In the genomic region with DNA sequence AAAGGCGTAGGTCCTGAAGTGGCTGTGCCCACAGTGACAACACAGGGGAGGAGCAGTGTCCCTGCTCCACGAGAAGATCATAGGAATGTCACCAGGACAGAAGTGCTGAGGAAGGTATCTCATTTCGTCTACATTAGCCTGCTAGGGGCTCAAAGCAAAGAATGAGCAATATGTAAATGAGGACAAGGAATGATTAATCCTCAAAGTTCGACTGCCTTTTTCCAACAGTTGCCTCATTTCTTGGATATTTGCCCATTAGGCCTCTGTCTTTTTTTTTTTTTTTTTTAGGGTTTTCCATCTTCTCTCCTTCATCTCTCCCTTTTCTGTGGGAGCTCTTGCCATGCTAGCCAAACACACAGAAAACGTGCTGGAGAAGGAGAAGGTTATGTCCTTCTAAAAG, we compare ENCODE assay signal across 12 cellular contexts.
DNase-seq lines count a peak whose midpoint lies in the region; ATAC-seq and TF ChIP-seq lines count a peak whose summit lies in the region.
"Had no signal": no experiment of that assay in that cellular context is flagged by ENCODE, and none has a peak within 500 bp of the region (broad histone marks: within the 10 kb centered on the region; RNA-seq: fewer than 3 reads in every experiment).

No MANE protein-coding gene starts in this region.

- no peak for TF ChIP-seq CTCF in fibroblast of pulmonary artery (IDR thresholded peaks at IDR 0.05; ENCODE audit: low read length, missing control alignments)
- no peak for TF ChIP-seq CTCF in osteoblast (IDR thresholded peaks at IDR 0.05; ENCODE audit: extremely low read depth, low read depth, low read length)
- TF ChIP-seq CTCF in PC-9 (conservative IDR thresholded peaks at IDR 0.05): no peak

- CTCF ChIA-PET in PC-9 (lab: Charles Lee): no interaction called here

- H3K9me2 ChIP-seq in PC-9 (ENCODE audit: insufficient read depth): no peaks in the 10 kb centered on the region

- H3K36me3 ChIP-seq in osteoblast (ENCODE audit: insufficient read depth, low read length): no peaks in the 10 kb centered on the region
- H3K36me3 ChIP-seq in PC-9 (ENCODE audit: low read depth): no peaks in the 10 kb centered on the region

- intact Hi-C loops in PC-9 (cut with micrococcal nuclease; ENCODE audit: unreplicated experiment): loop anchor here (10.0 kb wide), 1 partner anchor 59 kb away; no protein-coding TSS in a partner anchor

- POLR2A ChIA-PET in PC-9 (lab: Charles Lee; ENCODE audit: unreplicated experiment): no interaction called here

- H4K20me1 ChIP-seq in osteoblast (ENCODE audit: insufficient read depth, low read length): no peaks in the 10 kb centered on the region
- no peaks in the 10 kb centered on the region for H4K20me1 ChIP-seq in PC-9 (ENCODE audit: insufficient read depth)

- H2AFZ ChIP-seq in osteoblast (ENCODE audit: low read length): peak overlapping the region; percentile 7
- H2AFZ ChIP-seq in PC-9: no peak overlapping the region

- H3K4me3 ChIP-seq in fibroblast of pulmonary artery (replicated peaks; ENCODE audit: low read depth, low read length) (no peak overlapping the region), osteoblast (ENCODE audit: insufficient read depth, low read length) (no peak overlapping the region), PC-9 (no peak overlapping the region)

- peak; percentile 59 for ATAC-seq in SK-N-SH treated with all-trans-retinoic acid at 6 μM for 48 hours

- H3F3A ChIP-seq in PC-9 (ENCODE audit: insufficient read depth, low read depth): no peaks in the 10 kb centered on the region

- H3K4me2 ChIP-seq in osteoblast (ENCODE audit: insufficient read depth, low read length): peak overlapping the region; percentile 54
- no peak overlapping the region for H3K4me2 ChIP-seq in PC-9

- no TSS peak for BruUV-seq in PC-9 (replicated peaks; lab: Mats Ljungman, UMichigan)

- H3K79me2 ChIP-seq in osteoblast (ENCODE audit: insufficient read depth, low read length) (no peaks in the 10 kb centered on the region), PC-9 (ENCODE audit: low read depth) (no peaks in the 10 kb centered on the region)

- H3K27me3 ChIP-seq in osteoblast (ENCODE audit: insufficient read depth, low read length) (no peaks in the 10 kb centered on the region), PC-9 (ENCODE audit: insufficient read depth, low read depth) (peaks cover 15% of the 10 kb centered on the region; the same call in 1 of the 2 replicates)

- H3K27ac ChIP-seq in osteoblast (ENCODE audit: low read depth, low read length): peak overlapping the region; percentile 86
- no peak overlapping the region for H3K27ac ChIP-seq in PC-9

- H3K9me3 ChIP-seq in osteoblast (ENCODE audit: low read depth, low read length): no peaks in the 10 kb centered on the region
- no peaks in the 10 kb centered on the region for H3K9me3 ChIP-seq in PC-9 (ENCODE audit: insufficient read depth, low read depth)

- peak; percentile 39 for DNase-seq in Daoy (ENCODE audit: low read depth)
- DNase-seq in fibroblast of pulmonary artery (ENCODE audit: low read depth): peak; percentile 76
- DNase-seq in osteoblast (ENCODE audit: insufficient read length, low spot score, missing footprints): peak; percentile 65
- no peak for DNase-seq in PC-9
- no peak for DNase-seq in C1 segment of cervical spinal cord (lab: John Stamatoyannopoulos, UW)
- no peak for DNase-seq in GM19240 (ENCODE audit: insufficient read length, low spot score)
- DNase-seq in NCI-H2227 treated with DMSO at 0.1 percent for 48 hours (lab: John Stamatoyannopoulos, UW): no peak
- DNase-seq: activated CD8-positive, alpha-beta memory T cell treated with anti-CD3 and anti-CD28 coated beads, Interleukin-2, amount 50 U/mL, for 4 hours; anterior cingulate cortex; midbrain; small intestine had no signal

- H3K4me1 ChIP-seq in osteoblast (ENCODE audit: insufficient read depth, low read length) (peaks cover 50% of the 10 kb centered on the region), PC-9 (replicated peaks; ENCODE audit: insufficient read depth) (no peaks in the 10 kb centered on the region)

TF ChIP-seq in SK-N-SH treated with all-trans-retinoic acid at 6 μM for 48 hours, 23 proteins besides CTCF, POLR2A, EP300 and RAD21:
- TF ChIP-seq ZNF565 (CRISPR knock-in tag; conservative IDR thresholded peaks at IDR 0.05; ENCODE audit: low read depth) (no peak), CSDC2 (CRISPR knock-in tag; IDR thresholded peaks at IDR 0.05) (no peak), BACH2 (CRISPR knock-in tag; IDR thresholded peaks at IDR 0.05; ENCODE audit: borderline replicate concordance) (no peak), PPARA (CRISPR knock-in tag; IDR thresholded peaks at IDR 0.05; ENCODE audit: borderline replicate concordance) (no peak), GLIS3 (CRISPR knock-in tag; IDR thresholded peaks at IDR 0.05) (no peak), ZNF70 (CRISPR knock-in tag; IDR thresholded peaks at IDR 0.05) (no peak)
- TF ChIP-seq, protein P1, sequence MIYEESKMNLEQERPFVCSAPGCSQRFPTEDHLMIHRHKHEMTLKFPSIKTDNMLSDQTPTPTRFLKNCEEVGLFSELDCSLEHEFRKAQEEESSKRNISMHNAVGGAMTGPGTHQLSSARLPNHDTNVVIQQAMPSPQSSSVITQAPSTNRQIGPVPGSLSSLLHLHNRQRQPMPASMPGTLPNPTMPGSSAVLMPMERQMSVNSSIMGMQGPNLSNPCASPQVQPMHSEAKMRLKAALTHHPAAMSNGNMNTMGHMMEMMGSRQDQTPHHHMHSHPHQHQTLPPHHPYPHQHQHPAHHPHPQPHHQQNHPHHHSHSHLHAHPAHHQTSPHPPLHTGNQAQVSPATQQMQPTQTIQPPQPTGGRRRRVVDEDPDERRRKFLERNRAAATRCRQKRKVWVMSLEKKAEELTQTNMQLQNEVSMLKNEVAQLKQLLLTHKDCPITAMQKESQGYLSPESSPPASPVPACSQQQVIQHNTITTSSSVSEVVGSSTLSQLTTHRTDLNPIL (CRISPR knock-in tag; IDR thresholded peaks at IDR 0.05; ENCODE audit: low read depth): no peak
TF ChIP-seq in SK-N-SH treated with all-trans-retinoic acid at 6 μM for 48 hours: peak in this region for 0.

Comparison
In these comparisons a context has a peak if more than half of its experiments do, and no peak if none do; other contexts are left out.
1. DNase-seq: peak in Daoy (single experiment), fibroblast of pulmonary artery (single experiment) and osteoblast (single experiment); none in PC-9 (0 of 2), C1 segment of cervical spinal cord (0 of 14), GM19240 (single experiment) and NCI-H2227 treated with DMSO at 0.1 percent for 48 hours (single experiment).